8 cellular contexts compared by ENCODE assay signal in genomic region chr5:1737790-1738405, GRCh38.
A peak's percentile ranks its signal among the peaks of the same experiment; 100 is the strongest.
DNase-seq lines count a peak whose midpoint lies in the region; ATAC-seq, FAIRE-seq and TF ChIP-seq lines count a peak whose summit lies in the region.

No MANE protein-coding gene starts in this region.

- 31% methylated on average over 3 of the region's 3 CpGs for WGBS in right lobe of liver (ENCODE audit: insufficient coverage, low coverage, low lambda C conversion rate, missing lambda C conversion rate)

- TF ChIP-seq CTCF in right lobe of liver (IDR thresholded peaks at IDR 0.05): peak; percentile 21 to 51 (median 44)

- peak; percentile 18 for DNase-seq in NK-92 treated with Interleukin-12 subunit alpha and Interleukin-12 subunit beta, amount 100 ng/mL, for 24 hours (lab: John Stamatoyannopoulos, UW)
- DNase-seq in NK-92 (lab: John Stamatoyannopoulos, UW; ENCODE audit: unreplicated experiment): no peak
- peak; percentile 32 for DNase-seq in RCC 7860 (ENCODE audit: low spot score)
- DNase-seq in astrocyte of the hippocampus (ENCODE audit: low read depth, low spot score): peak; percentile 21
- DNase-seq in right lobe of liver: peak in 1 of 3 donors; percentile 33
- no peak for DNase-seq in retina
- DNase-seq in NCI-H146 treated with DMSO at 0.1 percent for 48 hours (lab: John Stamatoyannopoulos, UW; ENCODE audit: unreplicated experiment): no peak

- H3K4me1 ChIP-seq in right lobe of liver: no peaks in the 10 kb centered on the region

- no peak for TF ChIP-seq POLR2A in right lobe of liver (IDR thresholded peaks at IDR 0.05)

- H3K27me3 ChIP-seq in right lobe of liver: no peaks in the 10 kb centered on the region

- no peak for FAIRE-seq in RCC 7860 (lab: Jason Lieb, UNC)

- no peaks in the 10 kb centered on the region for H3K36me3 ChIP-seq in right lobe of liver

- intact Hi-C loops in right lobe of liver (cut with DNase I): no loop called here

- H3K27ac ChIP-seq in right lobe of liver: no peak overlapping the region

- no peaks in the 10 kb centered on the region for H3K9me3 ChIP-seq in right lobe of liver

- H3K4me3 ChIP-seq in right lobe of liver: no peak overlapping the region

- ATAC-seq in HG02642 (IDR thresholded peaks at IDR 0.05; ENCODE audit: poor library complexity, unreplicated experiment): peak; percentile 71
- peak; percentile 41 to 59 (median 55) for ATAC-seq in right lobe of liver

Comparison
In these comparisons a context has a peak if more than half of its experiments do, and no peak if none do; other contexts are left out.
1. DNase-seq: peak in NK-92 treated with Interleukin-12 subunit alpha and Interleukin-12 subunit beta, amount 100 ng/mL, for 24 hours (single experiment), RCC 7860 (single experiment) and astrocyte of the hippocampus (single experiment); none in NK-92 (single experiment), retina (single experiment) and NCI-H146 treated with DMSO at 0.1 percent for 48 hours (single experiment).